In the genomic region with DNA sequence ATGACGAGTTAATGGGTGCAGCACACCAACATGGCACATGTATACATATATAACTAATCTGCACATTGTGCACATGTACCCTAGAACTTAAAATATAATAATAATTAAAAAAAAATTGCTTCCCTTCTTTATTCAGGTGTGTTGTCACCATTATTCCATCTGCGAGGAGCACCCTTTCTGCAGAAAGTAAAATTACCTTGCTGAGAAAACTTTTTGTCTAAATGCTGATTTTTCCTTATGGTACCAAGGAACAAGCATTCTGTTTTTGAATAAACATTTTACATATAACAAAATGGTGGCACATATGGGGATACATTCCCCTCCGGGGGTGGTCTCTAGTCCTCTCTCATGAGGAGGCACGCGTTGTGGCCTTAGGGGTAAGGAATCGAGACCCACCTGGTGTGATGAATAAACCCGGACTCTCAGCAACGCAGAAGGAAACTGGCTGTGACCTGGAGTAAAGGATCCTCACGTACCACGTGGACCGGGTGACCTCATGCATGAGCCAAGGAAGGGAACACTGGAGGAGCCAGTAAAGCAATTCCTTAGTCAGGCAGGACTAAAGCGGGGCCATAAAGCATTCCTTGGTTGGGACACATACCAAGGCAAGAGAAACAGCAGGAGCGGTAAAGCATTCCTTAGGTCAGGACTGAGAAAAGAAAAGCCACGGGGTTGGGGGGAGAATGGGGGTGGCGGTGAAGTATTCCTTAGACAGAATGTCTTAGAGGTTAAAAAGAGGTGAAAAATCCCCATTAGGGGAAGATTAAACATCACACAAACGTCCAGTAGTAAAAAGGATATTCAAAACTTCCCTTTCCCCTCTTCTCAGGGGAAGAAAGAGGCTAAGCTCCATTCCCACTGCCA, we compare ENCODE assay signal across 22 cellular contexts. TPM values are rescaled to one million over a fixed set of nuclear protein-coding genes. Genes with fewer than 3 reads are reported as not detected.
DNase-seq lines count a peak whose midpoint lies in the region; ATAC-seq, FAIRE-seq and TF ChIP-seq lines count a peak whose summit lies in the region.
"Had no signal": no experiment of that assay in that cellular context is flagged by ENCODE, and none has a peak within 500 bp of the region (broad histone marks: within the 10 kb centered on the region; RNA-seq: fewer than 3 reads in every experiment).

No MANE protein-coding gene starts in this region.

- TF ChIP-seq CTCF in HEK293 (tag by site-specific recombination; IDR thresholded peaks at IDR 0.05) (no peak), K562 (IDR thresholded peaks at IDR 0.05 in 2 of 3, conservative IDR thresholded peaks at IDR 0.05 in 1 of 3; ENCODE audit: insufficient read depth in 2 of 3, low read depth in 1 of 3, low read length in 3 of 3) (no peak), Peyer's patch (IDR thresholded peaks at IDR 0.05) (no peak)

- DNase-seq in K562 (ENCODE audit: extremely low read depth in 1 of 4, low spot score in 3 of 4) (no peak), islet precursor cell (peak; percentile 97), urothelium cell line (ENCODE audit: low spot score) (peak; percentile 87), ureter (ENCODE audit: low spot score) (no peak), Peyer's patch (no peak)
- DNase-seq: Calu3; CD8-positive, alpha-beta T cell; DMS53; EL; KG1; NCI-H1105 treated with DMSO at 0.1 percent for 48 hours; NCI-H1694; NCI-H2107; NCI-H510A; SHP77; SK-N-SH had no signal

- H3K9me1 ChIP-seq in K562 (ENCODE audit: control insufficient read depth, insufficient read depth, low read length), result no peaks in the 10 kb centered on the region

- H3K27ac ChIP-seq in HEK293 (ENCODE audit: extremely low read depth, low read depth, low read length) (no peak overlapping the region), K562 (ENCODE audit: extremely low read depth, low read depth, low read length) (no peak overlapping the region), Peyer's patch (no peak overlapping the region)
- H3K27ac ChIP-seq: BLaER1 treated with 17β-estradiol and CSF1 and Interleukin-3, amounts not matched to agents 10 nM and 100 nM had no signal

- no peak for TF ChIP-seq POLR2A in K562 (conservative IDR thresholded peaks at IDR 0.05)
- no peak for TF ChIP-seq POLR2A in Peyer's patch (IDR thresholded peaks at IDR 0.05)

- H2AFZ ChIP-seq in K562 (ENCODE audit: low read depth, low read length), result no peak overlapping the region

- POLR2A ChIA-PET in HEK293 (lab: Yijun Ruan, JAX) (no interaction called here), K562 (lab: Yijun Ruan, JAX) (no interaction called here)

- in situ Hi-C loops in K562 (cut with MboI), result loop anchor here (10.0 kb wide), 1 partner anchor 364 kb away; no protein-coding TSS in a partner anchor

- intact Hi-C loops in K562 (cut with micrococcal nuclease), result loop anchor here (10.0 kb wide), 2 partner anchors 174 to 294 kb away; no protein-coding TSS in a partner anchor

- TF ChIP-seq RAD21 in K562 (CRISPR knock-in tag; conservative IDR thresholded peaks at IDR 0.05 in 1 of 2, IDR thresholded peaks at IDR 0.05 in 1 of 2), result no peak

- no peaks in the 10 kb centered on the region for H3K79me2 ChIP-seq in K562 (ENCODE audit: control insufficient read depth, insufficient read depth, low read length)

- CTCF ChIA-PET in HEK293 (lab: Yijun Ruan, JAX), result no interaction called here
- CTCF ChIA-PET in K562 (lab: Yijun Ruan, JAX; ENCODE audit: low intra/inter-chr PET ratio), result no interaction called here

- BruUV-seq in K562 (replicated peaks; lab: Mats Ljungman, UMichigan), result no TSS peak

- ATAC-seq in K562 (no peak), GM19455 (IDR thresholded peaks at IDR 0.05; ENCODE audit: unreplicated experiment) (no peak)
- ATAC-seq: CD8-positive, alpha-beta T cell; HepG2 had no signal

- H3K4me2 ChIP-seq in K562 (ENCODE audit: insufficient read depth, low read length), result no peak overlapping the region
- H3K4me2 ChIP-seq: BLaER1 treated with 17β-estradiol and CSF1 and Interleukin-3, amounts not matched to agents 10 nM and 100 nM; SK-N-SH had no signal

- H3K4me3 ChIP-seq in HEK293 (ENCODE audit: low read depth, low read length), result no peak overlapping the region
- no peak overlapping the region for H3K4me3 ChIP-seq in K562
- H3K4me3 ChIP-seq in Peyer's patch, result no peak overlapping the region
- H3K4me3 ChIP-seq: BLaER1 treated with 17β-estradiol and CSF1 and Interleukin-3, amounts not matched to agents 10 nM and 100 nM had no signal

- no peaks in the 10 kb centered on the region for H3K36me3 ChIP-seq in HEK293 (ENCODE audit: control insufficient read depth in 2 of 2, insufficient read depth in 1 of 2, low read length in 2 of 2)
- H3K36me3 ChIP-seq in K562 (ENCODE audit: control insufficient read depth, insufficient read depth, low read length), result no peaks in the 10 kb centered on the region
- H3K36me3 ChIP-seq in Peyer's patch, result no peaks in the 10 kb centered on the region
- H3K36me3 ChIP-seq: BLaER1 treated with 17β-estradiol and CSF1 and Interleukin-3, amounts not matched to agents 10 nM and 100 nM had no signal

- H3K27me3 ChIP-seq in K562 (ENCODE audit: control insufficient read depth in 2 of 2, insufficient read depth in 2 of 2, low read length in 2 of 2) (no peaks in the 10 kb centered on the region), Peyer's patch (no peaks in the 10 kb centered on the region)
- H3K27me3 ChIP-seq: BLaER1 treated with 17β-estradiol and CSF1 and Interleukin-3, amounts not matched to agents 10 nM and 100 nM had no signal

- H3K9ac ChIP-seq in K562 (ENCODE audit: insufficient read depth in 1 of 2, low read depth in 2 of 2, low read length in 2 of 2), result no peak overlapping the region
- H3K9ac ChIP-seq: BLaER1 treated with 17β-estradiol and CSF1 and Interleukin-3, amounts not matched to agents 10 nM and 100 nM; SK-N-SH had no signal

- no peaks in the 10 kb centered on the region for H3K4me1 ChIP-seq in HEK293 (ENCODE audit: control insufficient read depth, insufficient read depth, low read length)
- no peaks in the 10 kb centered on the region for H3K4me1 ChIP-seq in K562 (replicated peaks in 1 of 2; ENCODE audit: control insufficient read depth in 2 of 2, insufficient read depth in 2 of 2, low read length in 2 of 2)
- peaks cover 0 to 5% (median 0%) of the 10 kb centered on the region in 4 donors for H3K4me1 ChIP-seq in Peyer's patch

- H4K20me1 ChIP-seq in K562 (replicated peaks; ENCODE audit: control insufficient read depth, insufficient read depth, low read length), result no peaks in the 10 kb centered on the region
- H4K20me1 ChIP-seq: BLaER1 treated with 17β-estradiol and CSF1 and Interleukin-3, amounts not matched to agents 10 nM and 100 nM had no signal

- WGBS in K562 (ENCODE audit: insufficient coverage, low coverage, missing lambda C conversion rate), result 9% methylated on average over 15 of the region's 16 CpGs

- TF ChIP-seq EP300 in K562 (IDR thresholded peaks at IDR 0.05; ENCODE audit: low read length), result no peak

- FAIRE-seq in K562 (lab: Jason Lieb, UNC) (no peak), urothelium cell line (lab: Jason Lieb, UNC) (peak; percentile 97)
- FAIRE-seq: GM12892, GM18507, HepG2 had no signal

- H3K9me3 ChIP-seq in HEK293 (ENCODE audit: control insufficient read depth, insufficient read depth, low read depth, low read length), result no peaks in the 10 kb centered on the region
- H3K9me3 ChIP-seq in K562 (replicated peaks; ENCODE audit: control insufficient read depth, insufficient read depth, low read depth, low read length), result peaks cover 5% of the 10 kb centered on the region
- H3K9me3 ChIP-seq in Peyer's patch, result peaks cover 0 to 26% (median 0%) of the 10 kb centered on the region in 4 donors

TF ChIP-seq in K562, 482 proteins besides CTCF, POLR2A, EP300 and RAD21:
- TF ChIP-seq CBX5 (IDR thresholded peaks at IDR 0.05; ENCODE audit: borderline replicate concordance, low read depth), result 0 out of 2 replicates have a peak, but pooled peaks have one; percentile 37
- TF ChIP-seq ZNF140 (CRISPR knock-in tag; IDR thresholded peaks at IDR 0.05), result no peak
- TF ChIP-seq, protein P1, sequence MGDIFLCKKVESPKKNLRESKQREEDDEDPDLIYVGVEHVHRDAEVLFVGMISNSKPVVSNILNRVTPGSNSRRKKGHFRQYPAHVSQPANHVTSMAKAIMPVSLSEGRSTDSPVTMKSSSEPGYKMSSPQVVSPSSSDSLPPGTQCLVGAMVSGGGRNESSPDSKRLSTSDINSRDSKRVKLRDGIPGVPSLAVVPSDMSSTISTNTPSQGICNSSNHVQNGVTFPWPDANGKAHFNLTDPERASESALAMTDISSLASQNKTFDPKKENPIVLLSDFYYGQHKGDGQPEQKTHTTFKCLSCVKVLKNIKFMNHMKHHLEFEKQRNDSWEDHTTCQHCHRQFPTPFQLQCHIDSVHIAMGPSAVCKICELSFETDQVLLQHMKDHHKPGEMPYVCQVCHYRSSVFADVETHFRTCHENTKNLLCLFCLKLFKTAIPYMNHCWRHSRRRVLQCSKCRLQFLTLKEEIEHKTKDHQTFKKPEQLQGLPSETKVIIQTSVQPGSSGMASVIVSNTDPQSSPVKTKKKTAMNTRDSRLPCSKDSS (IDR thresholded peaks at IDR 0.05; ENCODE audit: low read depth, partially characterized antibody), result peak; percentile 77
- no peak for TF ChIP-seq NONO (IDR thresholded peaks at IDR 0.05; ENCODE audit: low read depth in 2 of 2, low read length in 1 of 2)
- peak in 1 of 2 experiments; percentile 76; a peak in 2 of 3 replicates for TF ChIP-seq CBX3 (IDR thresholded peaks at IDR 0.05; ENCODE audit: borderline replicate concordance in 1 of 2, low read length in 2 of 2)

RNA-seq across cellular contexts. Expression of a gene that starts 20.8 kb away (rescaled TPM):
- 3.1 and 10.3 TPM in 2 replicates for total RNA-seq in K562 (2011; cell fraction: chromatin; rRNA removed; ENCODE audit: low replicate concordance)
- 1.6 and 1.7 TPM in 2 replicates for total RNA-seq in K562 (2011; cell fraction: nucleolus; rRNA removed)
- 3.6 and 8.3 TPM in 2 replicates for total RNA-seq in K562 (2011; cell fraction: nucleoplasm; rRNA removed)
- total RNA-seq in K562 (2014; rRNA removed), result 5.8 and 6.0 TPM in 2 replicates
- total RNA-seq in K562 (2014; rRNA removed; fragmentation: Illumina TruSeq; extraction: Trizol), result 4.7 and 4.8 TPM in 2 replicates
- 3.0 and 3.4 TPM in 2 replicates for total RNA-seq in K562 (2015; rRNA removed; fragmentation: Illumina TruSeq; extraction: Trizol)
- total RNA-seq in K562 (2021), result 5.3 and 6.8 TPM in 2 replicates
- 4.6 and 5.0 TPM in 2 replicates for polyA plus RNA-seq in K562 (2011; rRNA removed)
- 0.79 and 1.8 TPM in 2 replicates for polyA plus RNA-seq in K562 (2011; cell fraction: cytosol; rRNA removed)
- 3.9 and 4.8 TPM in 2 replicates for polyA plus RNA-seq in K562 (2011; cell fraction: nucleus; rRNA removed)
- polyA plus RNA-seq in K562 (2012), result 13.6 and 29.9 TPM in 2 replicates
- 5.2 and 5.3 TPM in 2 replicates for polyA plus RNA-seq in K562 (2014; fragmentation: Illumina TruSeq; extraction: Trizol)
- 1 to 10 TPM; 2.2 to 2.4 TPM for polyA plus RNA-seq in K562 (2014; fragmentation: Nextera tagmentation; extraction: Ambion mirVana)
- 4.1 and 5.1 TPM in 2 replicates for polyA plus RNA-seq in K562 (2014; rRNA removed)
- polyA minus RNA-seq in K562 (2011; rRNA and poly(A)+ RNA removed), result 5.0 and 5.8 TPM in 2 replicates
- polyA minus RNA-seq in K562 (2011; cell fraction: cytosol; rRNA and poly(A)+ RNA removed), result 1.9 and 4.8 TPM in 2 replicates
- 1.3 and 2.6 TPM in 2 replicates for polyA minus RNA-seq in K562 (2011; cell fraction: nucleus; rRNA and poly(A)+ RNA removed)
- 49.9 TPM for total RNA-seq in ureter
- 100 to 1,000 TPM in 2 of 4 donors, 10 to 100 TPM in 2; 68.0 to 111 (median 90.7) TPM for total RNA-seq in Peyer's patch

Comparison
In these comparisons a context has a peak if more than half of its experiments do, and no peak if none do; other contexts are left out.
1. DNase-seq: peak in islet precursor cell (single experiment) and urothelium cell line (single experiment); none in K562 (0 of 4), ureter (single experiment) and Peyer's patch (0 of 3).